ENCODE assay signal across 21 cellular contexts in genomic region chr2:10428936-10429335, GRCh38. TPM values are rescaled to one million over a fixed set of nuclear protein-coding genes. Genes with fewer than 3 reads are reported as not detected.
DNase-seq lines count a peak whose midpoint lies in the region; ATAC-seq, FAIRE-seq and TF ChIP-seq lines count a peak whose summit lies in the region.
"Had no signal": no experiment of that assay in that cellular context is flagged by ENCODE, and none has a peak within 500 bp of the region (broad histone marks: within the 10 kb centered on the region; RNA-seq: fewer than 3 reads in every experiment).

No MANE protein-coding gene starts in this region.

- H3K79me2 ChIP-seq in HepG2 (ENCODE audit: insufficient read depth, low read length) = no peaks in the 10 kb centered on the region

- H3K9me3 ChIP-seq in HepG2 (ENCODE audit: low read length) (no peaks in the 10 kb centered on the region), small intestine (ENCODE audit: control insufficient read depth, low read depth) (no peaks in the 10 kb centered on the region)

- no peak overlapping the region for H3K4me3 Mint-ChIP-seq in activated naive CD4-positive, alpha-beta T cell treated with anti-CD3 and anti-CD28 coated beads, Interleukin-2, amount 10 ng/mL, durations not matched to agents 7 days and 5 days
- no peak overlapping the region for H3K4me3 Mint-ChIP-seq in activated T-helper 17 cell treated with anti-CD3 and anti-CD28 coated beads, Interleukin-2, amount 50 U/mL, for 72 hours
- H3K4me3 Mint-ChIP-seq in progenitor cell of endocrine pancreas (ENCODE audit: low read depth) = no peak overlapping the region
- H3K4me3 Mint-ChIP-seq: CD14-positive monocyte; CD8-positive, alpha-beta T cell had no signal

- POLR2A ChIA-PET in HepG2 (lab: Yijun Ruan, JAX) = no interaction called here

- DNase-seq in activated naive CD4-positive, alpha-beta T cell treated with anti-CD3 and anti-CD28 coated beads, Interleukin-2, amount 10 ng/mL, durations not matched to agents 7 days and 5 days = no peak
- no peak for DNase-seq in activated naive CD4-positive, alpha-beta T cell treated with anti-CD3 and anti-CD28 coated beads, Interleukin-2, amount 50 U/mL, for 72 hours (ENCODE audit: low spot score in 2 of 2)
- no peak for DNase-seq in HepG2 (ENCODE audit: low spot score)
- DNase-seq in small intestine = peak; percentile 91
- DNase-seq in progenitor cell of endocrine pancreas (ENCODE audit: low spot score, unreplicated experiment) = no peak
- DNase-seq: CD8-positive, alpha-beta T cell; COR-L47; DMS153; DMS79 treated with DMSO at 0.1 percent for 48 hours; EL had no signal

- H3K27ac Mint-ChIP-seq in activated naive CD4-positive, alpha-beta T cell treated with anti-CD3 and anti-CD28 coated beads, Interleukin-2, amount 10 ng/mL, durations not matched to agents 7 days and 5 days = peak overlapping the region; percentile 52
- peak overlapping the region in 1 of 2 donors; percentile 47 for H3K27ac Mint-ChIP-seq in activated naive CD4-positive, alpha-beta T cell treated with anti-CD3 and anti-CD28 coated beads, Interleukin-2, amount 50 U/mL, for 72 hours
- peak overlapping the region; percentile 79 for H3K27ac Mint-ChIP-seq in activated T-helper 17 cell treated with anti-CD3 and anti-CD28 coated beads, Interleukin-2, amount 50 U/mL, for 72 hours
- H3K27ac Mint-ChIP-seq in progenitor cell of endocrine pancreas = no peak overlapping the region
- H3K27ac Mint-ChIP-seq: CD8-positive, alpha-beta T cell had no signal

- in situ Hi-C loops in HepG2 (cut with HindIII; ENCODE audit: extremely low pct_ligation_motif_present, low pct_unique_long_range_greater_than_20kb) = loop anchor here (25.0 kb wide), 1 partner anchor 617 kb away; no protein-coding TSS in a partner anchor

- H3K27me3 Mint-ChIP-seq in activated naive CD4-positive, alpha-beta T cell treated with anti-CD3 and anti-CD28 coated beads, Interleukin-2, amount 10 ng/mL, durations not matched to agents 7 days and 5 days = peaks cover 38% of the 10 kb centered on the region
- H3K27me3 Mint-ChIP-seq in activated T-helper 17 cell treated with anti-CD3 and anti-CD28 coated beads, Interleukin-2, amount 50 U/mL, for 72 hours = peaks cover 6% of the 10 kb centered on the region
- peaks cover 10% of the 10 kb centered on the region for H3K27me3 Mint-ChIP-seq in progenitor cell of endocrine pancreas

- TF ChIP-seq EP300 in HepG2 (IDR thresholded peaks at IDR 0.05; ENCODE audit: low read depth in 2 of 2, low read length in 2 of 2) (no peak), HepG2 (CRISPR knock-in tag; IDR thresholded peaks at IDR 0.05; ENCODE audit: borderline replicate concordance) (no peak)

- intact Hi-C loops in HepG2 (cut with micrococcal nuclease; ENCODE audit: unreplicated experiment) = no loop called here

- TF ChIP-seq POLR2A in HepG2 (IDR thresholded peaks at IDR 0.05; ENCODE audit: insufficient read depth in 1 of 2, low read depth in 2 of 2, low read length in 2 of 2) = no peak

- no TSS peak for BruUV-seq in HepG2 (replicated peaks; lab: Mats Ljungman, UMichigan)

- H3K36me3 ChIP-seq in HepG2 (replicated peaks in 1 of 2; ENCODE audit: control insufficient read depth in 1 of 2, insufficient read depth in 2 of 2, low read length in 2 of 2) (peaks cover 9 to 11% of the 10 kb centered on the region in 2 experiments; a peak in 4 of 5 replicates), small intestine (ENCODE audit: control insufficient read depth in 2 of 2, insufficient read depth in 2 of 2, low read length in 2 of 2) (peaks cover 3 to 5% of the 10 kb centered on the region in 2 donors)

- H3K4me1 ChIP-seq in HepG2 (ENCODE audit: insufficient read depth, low read length) = peaks cover 20% of the 10 kb centered on the region
- no peaks in the 10 kb centered on the region for H3K4me1 ChIP-seq in small intestine (ENCODE audit: control insufficient read depth in 2 of 2, insufficient read depth in 1 of 2, low read depth in 1 of 2, low read length in 1 of 2)

- 48% methylated on average over 3 of the region's 3 CpGs for WGBS in HepG2 (ENCODE audit: low lambda C conversion rate)
- WGBS in small intestine, 3 donors = 10 to 67% (median 49%) methylated on average over 3 of the region's 3 CpGs

- peaks cover 5% of the 10 kb centered on the region for H3K36me3 Mint-ChIP-seq in activated naive CD4-positive, alpha-beta T cell treated with anti-CD3 and anti-CD28 coated beads, Interleukin-2, amount 10 ng/mL, durations not matched to agents 7 days and 5 days
- no peaks in the 10 kb centered on the region for H3K36me3 Mint-ChIP-seq in activated naive CD4-positive, alpha-beta T cell treated with anti-CD3 and anti-CD28 coated beads, Interleukin-2, amount 50 U/mL, for 72 hours
- peaks cover 28% of the 10 kb centered on the region for H3K36me3 Mint-ChIP-seq in activated T-helper 17 cell treated with anti-CD3 and anti-CD28 coated beads, Interleukin-2, amount 50 U/mL, for 72 hours (ENCODE audit: low read depth)
- H3K36me3 Mint-ChIP-seq in progenitor cell of endocrine pancreas (ENCODE audit: insufficient read depth) = peaks cover 1% of the 10 kb centered on the region

- FAIRE-seq in HepG2 (lab: Jason Lieb, UNC) (no peak), small intestine (lab: Jason Lieb, UNC) (no peak)
- FAIRE-seq: D721Med, G401.6, GM12891, GM19239, H54 had no signal

- H3K4me3 ChIP-seq in HepG2 (replicated peaks in 1 of 3; ENCODE audit: insufficient read depth in 1 of 3, low read depth in 2 of 3, low read length in 3 of 3) (no peak overlapping the region), small intestine (ENCODE audit: low read depth in 1 of 2, low read length in 2 of 2) (no peak overlapping the region)

- no peak for TF ChIP-seq RAD21 in HepG2 (CRISPR knock-in tag; IDR thresholded peaks at IDR 0.05)

- H3K27me3 ChIP-seq in HepG2 (ENCODE audit: control insufficient read depth in 1 of 2, insufficient read depth in 2 of 2, low read length in 2 of 2) (peaks cover 6 to 25% of the 10 kb centered on the region in 2 experiments; a peak in 4 of 5 replicates), small intestine (ENCODE audit: control insufficient read depth in 2 of 2, insufficient read depth in 2 of 2, low read length in 2 of 2) (no peaks in the 10 kb centered on the region)

- H2AFZ ChIP-seq in HepG2 (ENCODE audit: low read length) = no peak overlapping the region

- H3K9ac ChIP-seq in HepG2 (ENCODE audit: insufficient read depth, low read depth, low read length) = no peak overlapping the region

- TF ChIP-seq CTCF in HepG2 (CRISPR knock-in tag; IDR thresholded peaks at IDR 0.05) (no peak), progenitor cell of endocrine pancreas (IDR thresholded peaks at IDR 0.05; ENCODE audit: unreplicated experiment) (no peak)

- no peaks in the 10 kb centered on the region for H4K20me1 ChIP-seq in HepG2 (ENCODE audit: insufficient read depth, low read length)

- no peaks in the 10 kb centered on the region for H3K9me3 Mint-ChIP-seq in activated naive CD4-positive, alpha-beta T cell treated with anti-CD3 and anti-CD28 coated beads, Interleukin-2, amount 10 ng/mL, durations not matched to agents 7 days and 5 days
- H3K9me3 Mint-ChIP-seq in activated naive CD4-positive, alpha-beta T cell treated with anti-CD3 and anti-CD28 coated beads, Interleukin-2, amount 50 U/mL, for 72 hours = no peaks in the 10 kb centered on the region
- no peaks in the 10 kb centered on the region for H3K9me3 Mint-ChIP-seq in activated T-helper 17 cell treated with anti-CD3 and anti-CD28 coated beads, Interleukin-2, amount 50 U/mL, for 72 hours
- H3K9me3 Mint-ChIP-seq in progenitor cell of endocrine pancreas (ENCODE audit: low read depth) = no peaks in the 10 kb centered on the region
- H3K9me3 Mint-ChIP-seq: CD8-positive, alpha-beta T cell had no signal

- ATAC-seq in activated naive CD4-positive, alpha-beta T cell treated with anti-CD3 and anti-CD28 coated beads, Interleukin-2, amount 50 U/mL, for 72 hours = no peak
- no peak for ATAC-seq in activated T-helper 17 cell treated with anti-CD3 and anti-CD28 coated beads, Interleukin-2, amount 50 U/mL, for 72 hours (replicated peaks)
- ATAC-seq in HepG2 (no peak), GM21737 (IDR thresholded peaks at IDR 0.05; ENCODE audit: unreplicated experiment) (no peak), GM21723 (IDR thresholded peaks at IDR 0.05; ENCODE audit: unreplicated experiment) (no peak)
- ATAC-seq: CD8-positive, alpha-beta T cell; HCT116 had no signal

- H3K27ac ChIP-seq in HepG2 (ENCODE audit: extremely low read length, insufficient read depth, low read length) (no peak overlapping the region), small intestine (ENCODE audit: low read depth in 1 of 2, low read length in 1 of 2) (peak overlapping the region in 1 of 2 donors; percentile 52)
- H3K27ac ChIP-seq: 22Rv1 had no signal

- peaks cover 10% of the 10 kb centered on the region for H3K4me1 Mint-ChIP-seq in activated naive CD4-positive, alpha-beta T cell treated with anti-CD3 and anti-CD28 coated beads, Interleukin-2, amount 10 ng/mL, durations not matched to agents 7 days and 5 days
- peaks cover 7% of the 10 kb centered on the region for H3K4me1 Mint-ChIP-seq in activated T-helper 17 cell treated with anti-CD3 and anti-CD28 coated beads, Interleukin-2, amount 50 U/mL, for 72 hours
- H3K4me1 Mint-ChIP-seq in progenitor cell of endocrine pancreas (ENCODE audit: low read depth) = peaks cover 2% of the 10 kb centered on the region

- H3K4me2 ChIP-seq in HepG2 (ENCODE audit: low read depth, low read length) = no peak overlapping the region

- CTCF ChIA-PET in activated naive CD4-positive, alpha-beta T cell treated with anti-CD3 and anti-CD28 coated beads, Interleukin-2, amount 10 ng/mL, durations not matched to agents 7 days and 5 days (lab: Charles Lee) = no interaction called here
- CTCF ChIA-PET in HepG2 (lab: Yijun Ruan, JAX; ENCODE audit: low intra/inter-chr PET ratio, low total read pairs) = no interaction called here

RNA-seq across cellular contexts. Expression of gene ODC1, which starts 19.2 kb away (rescaled TPM):
- total RNA-seq in activated naive CD4-positive, alpha-beta T cell treated with anti-CD3 and anti-CD28 coated beads, Interleukin-2, amount 50 U/mL, for 72 hours = 10 to 100 TPM; 75.3 to 84.6 TPM
- total RNA-seq in activated T-helper 17 cell treated with anti-CD3 and anti-CD28 coated beads, Interleukin-2, amount 50 U/mL, for 72 hours = 100 to 1,000 TPM in 1 of 2 donors, 10 to 100 TPM in 1; 60.3 to 180 TPM
- total RNA-seq in HepG2 (2016; rRNA removed; fragmentation: Illumina TruSeq; extraction: Trizol) (371 and 422 TPM in 2 replicates), progenitor cell of endocrine pancreas (252 and 273 TPM in 2 replicates)
- 747 and 845 TPM in 2 replicates for total RNA-seq in HepG2 (2016; cell fraction: cytosol; rRNA removed; fragmentation: Illumina TruSeq; extraction: Trizol; ENCODE audit: low read depth)
- 382 and 405 TPM in 2 replicates for total RNA-seq in HepG2 (2016; cell fraction: insoluble cytoplasmic fraction; rRNA removed; fragmentation: Illumina TruSeq; extraction: Trizol)
- 1,179 and 1,380 TPM in 2 replicates for total RNA-seq in HepG2 (2016; cell fraction: membrane; rRNA removed; fragmentation: Illumina TruSeq; extraction: Trizol)
- total RNA-seq in HepG2 (2016; cell fraction: nucleus; rRNA removed; fragmentation: Illumina TruSeq; extraction: Trizol) = 154 and 170 TPM in 2 replicates
- polyA plus RNA-seq in HepG2 (2011; rRNA removed) (105 and 142 TPM in 2 replicates), small intestine (100 to 1,000 TPM in 1 of 3 donors, 10 to 100 TPM in 2; 12.5 to 109 (median 21.9) TPM)
- polyA plus RNA-seq in HepG2 (2011; cell fraction: cytosol; rRNA removed) = 93.6 and 131 TPM in 2 replicates
- 44.5 and 56.5 TPM in 2 replicates for polyA plus RNA-seq in HepG2 (2011; cell fraction: nucleus; rRNA removed)
- 108 and 109 TPM in 2 replicates for polyA plus RNA-seq in HepG2 (2012)
- polyA plus RNA-seq in HepG2 (2016; cell fraction: cytosol; fragmentation: Illumina TruSeq; extraction: Trizol; ENCODE audit: low read depth) = 923 and 940 TPM in 2 replicates
- polyA plus RNA-seq in HepG2 (2016; cell fraction: insoluble cytoplasmic fraction; fragmentation: Illumina TruSeq; extraction: Trizol; ENCODE audit: low read depth) = 367 and 392 TPM in 2 replicates
- polyA plus RNA-seq in HepG2 (2016; cell fraction: membrane; fragmentation: Illumina TruSeq; extraction: Trizol; ENCODE audit: low read depth) = 1,008 and 1,080 TPM in 2 replicates
- 235 and 237 TPM in 2 replicates for polyA plus RNA-seq in HepG2 (2016; cell fraction: nucleus; fragmentation: Illumina TruSeq; extraction: Trizol; ENCODE audit: insufficient read depth, low read depth)
- polyA minus RNA-seq in HepG2 (2011; rRNA and poly(A)+ RNA removed; ENCODE audit: low replicate concordance) = 64.0 and 223 TPM in 2 replicates
- 53.3 and 58.5 TPM in 2 replicates for polyA minus RNA-seq in HepG2 (2011; cell fraction: cytosol; rRNA and poly(A)+ RNA removed)
- polyA minus RNA-seq in HepG2 (2011; cell fraction: nucleus; rRNA and poly(A)+ RNA removed) = 32.7 and 35.2 TPM in 2 replicates
